Comparison of ENCODE assay signal across 21 cellular contexts in the genomic region with DNA sequence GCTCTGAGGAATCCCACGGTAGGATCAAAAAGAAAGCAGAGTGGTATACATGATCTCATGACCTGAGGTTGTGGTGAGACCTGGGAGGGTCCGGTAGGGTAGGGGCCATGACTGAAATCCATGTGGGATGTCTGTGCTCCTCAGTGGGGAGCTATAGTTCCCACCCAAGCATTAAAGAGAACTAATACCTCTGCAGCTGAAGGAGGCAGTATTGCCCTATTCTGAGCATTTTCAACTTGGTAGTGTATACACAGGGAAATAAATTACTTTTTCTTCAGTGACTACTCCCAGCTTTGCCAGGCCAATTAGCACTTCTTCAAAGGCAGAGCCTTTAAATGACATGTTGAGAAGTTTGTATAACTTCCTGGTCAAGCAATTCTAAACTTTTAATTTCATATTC.
DNase-seq lines count a peak whose midpoint lies in the region; ATAC-seq, FAIRE-seq and TF ChIP-seq lines count a peak whose summit lies in the region.
"Had no signal": no experiment of that assay in that cellular context is flagged by ENCODE, and none has a peak within 500 bp of the region (broad histone marks: within the 10 kb centered on the region; RNA-seq: fewer than 3 reads in every experiment).

No MANE protein-coding gene starts in this region.

- TF ChIP-seq RAD21 in H1 (IDR thresholded peaks at IDR 0.05 in 1 of 2, conservative IDR thresholded peaks at IDR 0.05 in 1 of 2; ENCODE audit: low read depth in 2 of 2, low read length in 2 of 2), result peak; percentile 36 to 44; a peak in 3 of 4 replicates

- TF ChIP-seq EP300 in H1 (IDR thresholded peaks at IDR 0.05; ENCODE audit: borderline replicate concordance in 1 of 2, low read depth in 2 of 2, low read length in 2 of 2), result no peak

- no peaks in the 10 kb centered on the region for H3K4me1 ChIP-seq in BE2C
- H3K4me1 ChIP-seq in H9 (ENCODE audit: insufficient read depth, low read length), result no peaks in the 10 kb centered on the region
- H3K4me1 ChIP-seq in H1 (replicated peaks in 1 of 4; ENCODE audit: control insufficient read depth in 3 of 4, insufficient read depth in 4 of 4, low read length in 3 of 4), result no peaks in the 10 kb centered on the region
- H3K4me1 ChIP-seq in heart left ventricle, result no peaks in the 10 kb centered on the region
- H3K4me1 ChIP-seq: BLaER1 treated with 17β-estradiol and CSF1 and Interleukin-3, amounts not matched to agents 10 nM and 100 nM had no signal

- H3T11ph ChIP-seq in H9 (ENCODE audit: low read length), result no peak overlapping the region

- H3K4me2 ChIP-seq in H9 (ENCODE audit: insufficient read depth, insufficient read length, low read length) (no peak overlapping the region), H1 (ENCODE audit: insufficient read depth in 1 of 2, low read depth in 2 of 2, low read length in 2 of 2) (no peak overlapping the region)
- H3K4me2 ChIP-seq: BLaER1 treated with 17β-estradiol and CSF1 and Interleukin-3, amounts not matched to agents 10 nM and 100 nM had no signal

- H4K91ac ChIP-seq in H9 (ENCODE audit: insufficient read length, low read depth, low read length), result no peak overlapping the region
- no peak overlapping the region for H4K91ac ChIP-seq in H1 (replicated peaks; ENCODE audit: insufficient read length, low read length)

- H2AK5ac ChIP-seq in H9 (ENCODE audit: insufficient read length, low read length) (no peak overlapping the region), H1 (ENCODE audit: low read depth, low read length) (no peak overlapping the region)

- H3K27me3 Mint-ChIP-seq in H9 (ENCODE audit: low read depth) (no peaks in the 10 kb centered on the region), neural crest cell (ENCODE audit: low read depth) (no peaks in the 10 kb centered on the region)

- TF ChIP-seq CTCF in BE2C (IDR thresholded peaks at IDR 0.05; ENCODE audit: low read depth, low read length) (peak; percentile 15; the same call in 1 of the 2 replicates), H9 (conservative IDR thresholded peaks at IDR 0.05) (peak; percentile 36; the same call in 2 of the 3 replicates), H1 (IDR thresholded peaks at IDR 0.05; ENCODE audit: control extremely low read depth in 1 of 3, insufficient read depth in 1 of 3, low read depth in 1 of 3, low read length in 3 of 3) (peak in 2 of 3 experiments; percentile 23 to 26; a peak in 2 of 4 replicates), neural crest cell (conservative IDR thresholded peaks at IDR 0.05) (no peak), heart left ventricle (IDR thresholded peaks at IDR 0.05) (no peak)

- TF ChIP-seq POLR2A in H1 (IDR thresholded peaks at IDR 0.05; ENCODE audit: control extremely low read depth in 1 of 2, low read depth in 2 of 2, low read length in 2 of 2) (no peak), heart left ventricle (IDR thresholded peaks at IDR 0.05) (no peak)

- H3K27me3 ChIP-seq in BE2C, result no peaks in the 10 kb centered on the region
- no peaks in the 10 kb centered on the region for H3K27me3 ChIP-seq in H9 (ENCODE audit: insufficient read depth, low read length)
- no peaks in the 10 kb centered on the region for H3K27me3 ChIP-seq in H1 (replicated peaks in 1 of 4; ENCODE audit: control insufficient read depth in 3 of 4, extremely low read depth in 1 of 4, insufficient read depth in 3 of 4, low read length in 3 of 4)
- H3K27me3 ChIP-seq in heart left ventricle, result no peaks in the 10 kb centered on the region
- H3K27me3 ChIP-seq: BLaER1 treated with 17β-estradiol and CSF1 and Interleukin-3, amounts not matched to agents 10 nM and 100 nM; SJCRH30 had no signal

- H3K27ac ChIP-seq in H9 (ENCODE audit: insufficient read length, low read depth, low read length) (no peak overlapping the region), H1 (ENCODE audit: low read depth, low read length) (no peak overlapping the region), heart left ventricle (no peak overlapping the region)
- H3K27ac ChIP-seq: BLaER1 treated with 17β-estradiol and CSF1 and Interleukin-3, amounts not matched to agents 10 nM and 100 nM; SJCRH30 had no signal

- DNase-seq in BE2C, result no peak
- DNase-seq in H9, result no peak
- DNase-seq in H1 (ENCODE audit: low read depth in 1 of 2, low spot score in 2 of 2), result no peak
- DNase-seq in neural crest cell (ENCODE audit: low read depth, low spot score), result no peak
- no peak for DNase-seq in heart left ventricle
- no peak for DNase-seq in mesenteric fat pad (ENCODE audit: low spot score)
- DNase-seq: ACHN; CD8-positive, alpha-beta T cell; DMS153; GDM1; Karpas-422; MV-4-11; NCI-H187; NCI-H2107; NCI-H446 treated with DMSO at 0.1 percent for 48 hours; NCI-H526 treated with DMSO at 0.1 percent for 48 hours; OCI-M1; SJCRH30 had no signal

- H3K27ac Mint-ChIP-seq in H9 (no peak overlapping the region), neural crest cell (ENCODE audit: unreplicated experiment) (peak overlapping the region; percentile 58)
- H3K27ac Mint-ChIP-seq: CD8-positive, alpha-beta T cell had no signal

- H2BK15ac ChIP-seq in H9 (ENCODE audit: low read depth, low read length) (no peak overlapping the region), H1 (ENCODE audit: low read length) (no peak overlapping the region)

- FAIRE-seq in H1 (lab: Jason Lieb, UNC), result no peak
- FAIRE-seq: RCC 7860 had no signal

- no peaks in the 10 kb centered on the region for H4K20me1 ChIP-seq in H9 (ENCODE audit: control insufficient read depth, insufficient read depth, insufficient read length)
- no peaks in the 10 kb centered on the region for H4K20me1 ChIP-seq in H1 (replicated peaks in 1 of 2; ENCODE audit: control insufficient read depth in 1 of 2, insufficient read depth in 2 of 2, low read length in 2 of 2)
- H4K20me1 ChIP-seq: BLaER1 treated with 17β-estradiol and CSF1 and Interleukin-3, amounts not matched to agents 10 nM and 100 nM had no signal

- intact Hi-C loops in heart left ventricle (cut with DNase I), result no loop called here

- H3K9ac ChIP-seq in H9 (ENCODE audit: extremely low read depth, insufficient read length, low read length), result no peak overlapping the region
- no peak overlapping the region for H3K9ac ChIP-seq in H1 (replicated peaks in 1 of 4; ENCODE audit: extremely low read depth in 1 of 4, low read depth in 3 of 4, low read length in 3 of 4)
- H3K9ac ChIP-seq: BLaER1 treated with 17β-estradiol and CSF1 and Interleukin-3, amounts not matched to agents 10 nM and 100 nM had no signal

- no peak overlapping the region for H2BK120ac ChIP-seq in H9 (ENCODE audit: low read depth, low read length, poor library complexity, severe bottlenecking)
- no peak overlapping the region for H2BK120ac ChIP-seq in H1 (replicated peaks; ENCODE audit: low read depth, low read length)

- H2BK12ac ChIP-seq in H9 (ENCODE audit: insufficient read length, low read depth, low read length), result no peak overlapping the region
- no peak overlapping the region for H2BK12ac ChIP-seq in H1 (ENCODE audit: low read depth, low read length)

- POLR2A ChIA-PET in H1 (lab: Charles Lee; ENCODE audit: partially characterized antibody), result no interaction called here

- H2BK5ac ChIP-seq in H9 (ENCODE audit: insufficient read length, low read length) (no peak overlapping the region), H1 (ENCODE audit: low read depth, low read length) (no peak overlapping the region)

- H2AFZ ChIP-seq in H9 (ENCODE audit: low read length), result no peak overlapping the region
- H2AFZ ChIP-seq in H1 (ENCODE audit: low read length), result no peak overlapping the region

- H3K79me1 ChIP-seq in H9 (ENCODE audit: insufficient read depth, low read depth, low read length, poor library complexity, severe bottlenecking) (no peaks in the 10 kb centered on the region), H1 (ENCODE audit: low read depth, low read length) (no peaks in the 10 kb centered on the region)

- no peak overlapping the region for H3K14ac ChIP-seq in H9 (ENCODE audit: insufficient read depth, low read length)
- no peak overlapping the region for H3K14ac ChIP-seq in H1 (ENCODE audit: insufficient read length)

- H3K36me3 ChIP-seq in BE2C (no peaks in the 10 kb centered on the region), H1 (ENCODE audit: control insufficient read depth in 2 of 4, insufficient read depth in 4 of 4, low read length in 3 of 4) (no peaks in the 10 kb centered on the region; a peak in 1 of 8 replicates), heart left ventricle (no peaks in the 10 kb centered on the region)
- H3K36me3 ChIP-seq: BLaER1 treated with 17β-estradiol and CSF1 and Interleukin-3, amounts not matched to agents 10 nM and 100 nM; SJCRH30 had no signal

- H3K79me2 ChIP-seq in H9 (ENCODE audit: insufficient read depth, low read length) (no peaks in the 10 kb centered on the region), H1 (ENCODE audit: control insufficient read depth in 1 of 2, insufficient read depth in 2 of 2, low read length in 2 of 2) (no peaks in the 10 kb centered on the region)

- H4K8ac ChIP-seq in H9 (replicated peaks; ENCODE audit: insufficient read length, low read depth, low read length) (no peak overlapping the region), H1 (ENCODE audit: extremely low read depth, insufficient read depth, low read length) (no peak overlapping the region)

- H3K56ac ChIP-seq in H9 (ENCODE audit: insufficient read length, low read depth, low read length) (no peak overlapping the region), H1 (replicated peaks; ENCODE audit: insufficient read length, low read depth, low read length) (no peak overlapping the region)

- WGBS in H9 (ENCODE audit: extremely low coverage, insufficient read length, low lambda C conversion rate), result no CpG with 5 or more reads among the region's 2 CpGs
- 94% methylated on average over 2 of the region's 2 CpGs; no CpG with 5 or more reads in 1 of the 2 experiments for WGBS in H1 (ENCODE audit: extremely low coverage in 1 of 2, insufficient coverage in 1 of 2, insufficient read length in 1 of 2, insufficient replicate concordance in 2 of 2, low coverage in 1 of 2, low lambda C conversion rate in 2 of 2, missing lambda C conversion rate in 1 of 2), 2 experiments
- WGBS in heart left ventricle, 4 donors, result 38 to 88% (median 61%) methylated on average over 2 of the region's 2 CpGs

- no peak overlapping the region for H3K18ac ChIP-seq in H9 (ENCODE audit: insufficient read length, low read depth, low read length)
- H3K18ac ChIP-seq in H1 (ENCODE audit: extremely low read depth, low read length), result no peak overlapping the region; the same call in 1 of the 2 replicates

- H3K23me2 ChIP-seq in H9 (ENCODE audit: insufficient read length, low read depth, low read length, poor library complexity, severe bottlenecking), result no peaks in the 10 kb centered on the region
- no peaks in the 10 kb centered on the region for H3K23me2 ChIP-seq in H1 (ENCODE audit: low read depth, low read length)

- H3K4me3 Mint-ChIP-seq in H9, result no peak overlapping the region
- no peak overlapping the region for H3K4me3 Mint-ChIP-seq in neural crest cell
- H3K4me3 Mint-ChIP-seq: CD8-positive, alpha-beta T cell had no signal

- H3K4ac ChIP-seq in H9 (ENCODE audit: low read depth, low read length) (no peak overlapping the region), H1 (replicated peaks; ENCODE audit: insufficient read length, low read depth, low read length) (no peak overlapping the region)

- H3K36me3 Mint-ChIP-seq in H9 (ENCODE audit: insufficient read depth in 1 of 3, low read depth in 3 of 3), result peaks cover 15 to 39% (median 16%) of the 10 kb centered on the region in 3 experiments
- H3K36me3 Mint-ChIP-seq in neural crest cell (ENCODE audit: low read depth), result peaks cover 8% of the 10 kb centered on the region
- H3K36me3 Mint-ChIP-seq: CD8-positive, alpha-beta T cell had no signal

- no peaks in the 10 kb centered on the region for H3K4me1 Mint-ChIP-seq in H9
- no peaks in the 10 kb centered on the region for H3K4me1 Mint-ChIP-seq in neural crest cell

- CTCF ChIA-PET in H1 (lab: Charles Lee; ENCODE audit: partially characterized antibody), result interaction anchor here (1.0 kb wide), 1 partner anchor 606 kb away, joined by 5 read pairs; no protein-coding TSS in a partner anchor

- H3K4me3 ChIP-seq in BE2C (ENCODE audit: low read depth, low read length), result no peak overlapping the region
- no peak overlapping the region for H3K4me3 ChIP-seq in H1 (ENCODE audit: extremely low read depth in 1 of 4, insufficient read depth in 2 of 4, low read depth in 3 of 4, low read length in 4 of 4)
- no peak overlapping the region for H3K4me3 ChIP-seq in heart left ventricle
- H3K4me3 ChIP-seq: BLaER1 treated with 17β-estradiol and CSF1 and Interleukin-3, amounts not matched to agents 10 nM and 100 nM; SJCRH30 had no signal

- H4K5ac ChIP-seq in H9 (ENCODE audit: insufficient read length, low read depth, low read length) (no peak overlapping the region), H1 (ENCODE audit: insufficient read length, low read depth, low read length) (no peak overlapping the region)

- no peaks in the 10 kb centered on the region for H3K9me3 ChIP-seq in BE2C
- H3K9me3 ChIP-seq in H9 (ENCODE audit: control insufficient read depth, low read depth, low read length), result peaks cover 18% of the 10 kb centered on the region
- H3K9me3 ChIP-seq in H1 (ENCODE audit: insufficient read depth in 2 of 2, low read depth in 1 of 2, low read length in 1 of 2), result peaks cover 18% of the 10 kb centered on the region in 2 experiments; a peak in 2 of 4 replicates
- H3K9me3 ChIP-seq in heart left ventricle, result peaks cover 0 to 48% (median 26%) of the 10 kb centered on the region in 12 donors
- H3K9me3 ChIP-seq: SJCRH30 had no signal

- H2BK20ac ChIP-seq in H9 (ENCODE audit: low read depth, low read length, poor library complexity, severe bottlenecking), result no peak overlapping the region
- H2BK20ac ChIP-seq in H1 (ENCODE audit: low read length), result no peak overlapping the region

- H3K9me3 Mint-ChIP-seq in H9 (peaks cover 38 to 54% of the 10 kb centered on the region in 2 experiments), neural crest cell (peaks cover 12% of the 10 kb centered on the region)

- ATAC-seq in heart left ventricle (no peak), GM19035 (IDR thresholded peaks at IDR 0.05; ENCODE audit: unreplicated experiment) (no peak)
- ATAC-seq: CD8-positive, alpha-beta T cell had no signal

- H3K23ac ChIP-seq in H9 (ENCODE audit: insufficient read length, low read depth, low read length), result no peak overlapping the region
- no peak overlapping the region for H3K23ac ChIP-seq in H1 (ENCODE audit: insufficient read length)

Comparison
In these comparisons a context has a peak if more than half of its experiments do, and no peak if none do; other contexts are left out.
1. CTCF ChIP-seq: peak in BE2C (single experiment), H9 (single experiment) and H1 (2 of 3); none in neural crest cell (single experiment) and heart left ventricle (0 of 12).